In the genomic region with DNA sequence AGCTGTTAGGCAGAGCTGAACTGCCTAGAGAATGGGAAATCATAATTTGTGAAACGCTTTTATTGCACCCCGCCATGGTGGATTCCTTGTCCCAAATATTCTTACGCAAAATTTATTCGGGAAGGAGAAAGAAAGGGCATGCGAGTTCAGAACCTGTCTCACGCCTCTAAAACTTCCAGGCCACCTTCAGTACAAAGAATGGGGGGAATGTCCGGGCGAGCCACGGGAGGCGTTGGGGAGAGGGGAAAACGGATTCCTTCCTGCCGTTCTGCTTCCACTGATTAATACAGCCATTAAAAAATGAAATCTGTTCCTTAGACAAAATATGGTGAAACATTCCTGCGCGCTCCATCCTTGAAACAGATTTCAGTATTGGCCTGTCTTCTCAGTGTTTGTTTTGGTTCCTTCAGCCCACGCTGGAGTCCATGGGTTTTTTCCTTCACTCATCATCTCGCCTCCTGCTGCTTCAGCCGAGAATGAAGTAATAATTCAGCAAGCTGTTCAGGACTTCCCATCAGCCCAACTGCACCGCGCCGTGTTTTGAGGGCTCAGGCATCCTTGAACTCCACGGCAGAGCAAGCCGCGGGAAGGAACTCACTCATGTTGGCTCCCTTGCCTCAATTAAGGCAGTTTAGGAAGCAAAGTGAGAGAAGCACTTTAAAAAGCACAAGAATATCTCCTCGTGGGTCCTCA, we compare ENCODE assay signal across 13 cellular contexts. TPM values are rescaled to one million over a fixed set of nuclear protein-coding genes. Genes with fewer than 3 reads are reported as not detected.
DNase-seq lines count a peak whose midpoint lies in the region; ATAC-seq and TF ChIP-seq lines count a peak whose summit lies in the region.
"Had no signal": no experiment of that assay in that cellular context is flagged by ENCODE, and none has a peak within 500 bp of the region (broad histone marks: within the 10 kb centered on the region; RNA-seq: fewer than 3 reads in every experiment).

No MANE protein-coding gene starts in this region.

- H3K79me1 ChIP-seq in IMR-90 (ENCODE audit: low read depth in 1 of 2, low read length in 2 of 2) = no peaks in the 10 kb centered on the region

- CTCF ChIA-PET in IMR-90 (lab: Yijun Ruan, JAX) = interaction anchor here (1.3 to 1.4 kb wide), 2 partner anchors 18 to 1053 kb away, joined by 3 to 7 read pairs; no protein-coding TSS in a partner anchor

- in situ Hi-C loops in IMR-90 (cut with MboI; ENCODE audit: low sequenced_read_pairs) = loop anchor here (25.0 kb wide), 1 partner anchor 912 kb away; no protein-coding TSS in a partner anchor

- H2AK9ac ChIP-seq in IMR-90 (replicated peaks; ENCODE audit: low read depth, low read length, poor library complexity) = no peak overlapping the region

- WGBS in IMR-90 (ENCODE audit: extremely low coverage in 2 of 2, insufficient read length in 1 of 2), 2 experiments = 71% methylated on average over 10 of the region's 24 CpGs; no CpG with 5 or more reads in 1 of the 2 experiments
- WGBS in mesodermal cell (ENCODE audit: insufficient coverage in 2 of 2), 2 experiments = 90 to 91% methylated on average over 12 to 20 of the region's 24 CpGs
- WGBS in testis, 2 donors = 23 to 27% methylated on average over 24 of the region's 24 CpGs

- no peak overlapping the region for H3K27ac Mint-ChIP-seq in progenitor cell of endocrine pancreas
- H3K27ac Mint-ChIP-seq in effector memory CD8-positive, alpha-beta T cell = no peak overlapping the region
- H3K27ac Mint-ChIP-seq in naive thymus-derived CD8-positive, alpha-beta T cell = peak overlapping the region in 1 of 10 donors; percentile 14
- H3K27ac Mint-ChIP-seq: dendritic cell treated with granulocyte-macrophage colony-stimulating factor and Interleukin-4, amounts not matched to agents 40 ng/mL and 50 ng/mL, for 4 days; naive B cell had no signal

- no peak for TF ChIP-seq RAD21 in IMR-90 (IDR thresholded peaks at IDR 0.05; ENCODE audit: low read length)

- no peak overlapping the region for H2BK15ac ChIP-seq in IMR-90 (ENCODE audit: low read depth, low read length)

- H3K9me3 Mint-ChIP-seq in progenitor cell of endocrine pancreas (ENCODE audit: low read depth) = peaks cover 5% of the 10 kb centered on the region
- H3K9me3 Mint-ChIP-seq in effector memory CD8-positive, alpha-beta T cell = no peaks in the 10 kb centered on the region
- peaks cover 0 to 4% (median 0%) of the 10 kb centered on the region in 9 donors for H3K9me3 Mint-ChIP-seq in naive thymus-derived CD8-positive, alpha-beta T cell
- H3K9me3 Mint-ChIP-seq: dendritic cell treated with granulocyte-macrophage colony-stimulating factor and Interleukin-4, amounts not matched to agents 40 ng/mL and 50 ng/mL, for 4 days had no signal

- H3K36me3 ChIP-seq in IMR-90 (ENCODE audit: control insufficient read depth, insufficient read depth, low read length) (no peaks in the 10 kb centered on the region), mesodermal cell (ENCODE audit: control insufficient read depth, insufficient read depth, low read length) (no peaks in the 10 kb centered on the region), testis (ENCODE audit: low read depth, missing control alignments) (no peaks in the 10 kb centered on the region)

- intact Hi-C loops in IMR-90 (cut with micrococcal nuclease) (loop anchor here (1.0 to 10.0 kb wide), 5 partner anchors 810 to 1304 kb away; no protein-coding TSS in a partner anchor), testis (cut with DNase I; ENCODE audit: low total_unique reads) (loop anchor here (10.0 kb wide), 1 partner anchor 804 kb away; no protein-coding TSS in a partner anchor)

- peak; percentile 23 for DNase-seq in IMR-90
- peak; percentile 94 for DNase-seq in choroid plexus epithelial cell (ENCODE audit: low read depth)
- peak; percentile 59 for DNase-seq in testis
- no peak for DNase-seq in progenitor cell of endocrine pancreas (ENCODE audit: low spot score, unreplicated experiment)
- DNase-seq in effector memory CD8-positive, alpha-beta T cell = no peak
- no peak for DNase-seq in naive thymus-derived CD8-positive, alpha-beta T cell
- DNase-seq: activated CD4-positive, alpha-beta T cell treated with anti-CD3 and anti-CD28 coated beads for 1 hour; activated effector memory CD4-positive, alpha-beta T cell treated with Interleukin-2 at 50 U/mL for 16 hours; Karpas-422; naive B cell had no signal

- H4K91ac ChIP-seq in IMR-90 (ENCODE audit: insufficient read depth, low read depth, low read length) = no peak overlapping the region

- H3K4me1 Mint-ChIP-seq in progenitor cell of endocrine pancreas (ENCODE audit: low read depth) = peaks cover 23% of the 10 kb centered on the region
- H3K4me1 Mint-ChIP-seq in effector memory CD8-positive, alpha-beta T cell (ENCODE audit: low read depth in 2 of 2) = peaks cover 4 to 8% of the 10 kb centered on the region in 2 donors
- peaks cover 0 to 5% (median 1%) of the 10 kb centered on the region in 4 donors for H3K4me1 Mint-ChIP-seq in naive thymus-derived CD8-positive, alpha-beta T cell

- no peak overlapping the region for H3K14ac ChIP-seq in IMR-90 (replicated peaks; ENCODE audit: low read depth, low read length)

- no peak overlapping the region for H2BK20ac ChIP-seq in IMR-90 (ENCODE audit: low read depth, low read length)

- H2BK5ac ChIP-seq in IMR-90 (ENCODE audit: low read depth, low read length, poor library complexity, severe bottlenecking) = no peak overlapping the region

- no peak overlapping the region for H3K56ac ChIP-seq in IMR-90 (ENCODE audit: extremely low read depth, insufficient read depth, low read length)

- ATAC-seq in IMR-90 (ENCODE audit: low read depth) = peak; percentile 35
- no peak for ATAC-seq in effector memory CD8-positive, alpha-beta T cell (replicated peaks)
- no peak for ATAC-seq in HG02798 (IDR thresholded peaks at IDR 0.05; ENCODE audit: poor library complexity, unreplicated experiment)
- no peak for ATAC-seq in naive thymus-derived CD8-positive, alpha-beta T cell

- H2BK120ac ChIP-seq in IMR-90 (ENCODE audit: low read depth, low read length) = no peak overlapping the region

- peaks cover 5% of the 10 kb centered on the region; the same call in 1 of the 2 replicates for H3K4me1 ChIP-seq in IMR-90 (ENCODE audit: control insufficient read depth, insufficient read depth, low read length)
- H3K4me1 ChIP-seq in mesodermal cell (ENCODE audit: control insufficient read depth, insufficient read depth, low read length, poor library complexity, severe bottlenecking) = peaks cover 6% of the 10 kb centered on the region
- H3K4me1 ChIP-seq in testis = peaks cover 14% of the 10 kb centered on the region

- TF ChIP-seq POLR2A in IMR-90 (IDR thresholded peaks at IDR 0.05; ENCODE audit: low read depth, low read length) (no peak), testis (IDR thresholded peaks at IDR 0.05) (no peak)

- no peak overlapping the region; the same call in 1 of the 2 replicates for H3K18ac ChIP-seq in IMR-90 (ENCODE audit: low read depth, low read length)

- no peak overlapping the region for H4K8ac ChIP-seq in IMR-90 (ENCODE audit: low read depth in 2 of 2, low read length in 2 of 2)

- POLR2A ChIA-PET in IMR-90 (lab: Charles Lee; ENCODE audit: unreplicated experiment) = no interaction called here
- POLR2A ChIA-PET in naive thymus-derived CD8-positive, alpha-beta T cell (lab: Charles Lee) = interaction anchor here (0.5 kb wide), 1 partner anchor 25 kb away, joined by 3 read pairs; no protein-coding TSS in a partner anchor

- TF ChIP-seq CTCF in IMR-90 (conservative IDR thresholded peaks at IDR 0.05; ENCODE audit: low read depth, low read length) (no peak), choroid plexus epithelial cell (conservative IDR thresholded peaks at IDR 0.05; ENCODE audit: low read depth, low read length) (peak; percentile 14), testis (IDR thresholded peaks at IDR 0.05) (no peak), progenitor cell of endocrine pancreas (IDR thresholded peaks at IDR 0.05; ENCODE audit: unreplicated experiment) (no peak)

- H3K27ac ChIP-seq in IMR-90 (ENCODE audit: insufficient read depth, low read length) (no peak overlapping the region), mesodermal cell (ENCODE audit: low read depth, low read length, severe bottlenecking) (peak overlapping the region; percentile 10), testis (peak overlapping the region in 1 of 2 donors; percentile 40)

- no peak overlapping the region for H3K4ac ChIP-seq in IMR-90 (ENCODE audit: low read depth, low read length)

- BruUV-seq in IMR-90 (replicated peaks; lab: Mats Ljungman, UMichigan) = no TSS peak

- no peak overlapping the region; the same call in 1 of the 2 replicates for H3K23ac ChIP-seq in IMR-90 (ENCODE audit: low read depth, low read length)

- H3K9me3 ChIP-seq in IMR-90 (ENCODE audit: control insufficient read depth, insufficient read depth, low read length) = no peaks in the 10 kb centered on the region
- peaks cover 12% of the 10 kb centered on the region for H3K9me3 ChIP-seq in mesodermal cell (ENCODE audit: control insufficient read depth, low read length)
- H3K9me3 ChIP-seq in testis = no peaks in the 10 kb centered on the region

- no peak overlapping the region for H3K4me3 Mint-ChIP-seq in progenitor cell of endocrine pancreas (ENCODE audit: low read depth)
- H3K4me3 Mint-ChIP-seq in effector memory CD8-positive, alpha-beta T cell = no peak overlapping the region
- H3K4me3 Mint-ChIP-seq in naive thymus-derived CD8-positive, alpha-beta T cell = no peak overlapping the region
- H3K4me3 Mint-ChIP-seq: dendritic cell treated with granulocyte-macrophage colony-stimulating factor and Interleukin-4, amounts not matched to agents 40 ng/mL and 50 ng/mL, for 4 days; naive B cell had no signal

- H3K27me3 ChIP-seq in IMR-90 (ENCODE audit: control insufficient read depth, insufficient read depth, low read length) (0 out of 2 replicates have a peak, but pooled peaks cover 2% of the 10 kb centered on the region), testis (no peaks in the 10 kb centered on the region)

- H3K4me2 ChIP-seq in IMR-90 (ENCODE audit: low read depth, low read length) = no peak overlapping the region

- peak overlapping the region; percentile 4 for H2AFZ ChIP-seq in IMR-90 (replicated peaks; ENCODE audit: low read length, poor library complexity)

- dilution Hi-C loops in IMR-90 (cut with HindIII; ENCODE audit: low sequenced_read_pairs, unreplicated experiment) = no loop called here

- no peaks in the 10 kb centered on the region; the same call in 1 of the 2 replicates for H3K9me1 ChIP-seq in IMR-90 (ENCODE audit: insufficient read depth, low read length)

- no peaks in the 10 kb centered on the region for H4K20me1 ChIP-seq in IMR-90 (ENCODE audit: insufficient read depth, low read length)

- H3K27me3 Mint-ChIP-seq in progenitor cell of endocrine pancreas = no peaks in the 10 kb centered on the region
- H3K27me3 Mint-ChIP-seq in effector memory CD8-positive, alpha-beta T cell = peaks cover 20 to 46% of the 10 kb centered on the region in 2 donors
- peaks cover 5 to 35% (median 18%) of the 10 kb centered on the region in 5 donors for H3K27me3 Mint-ChIP-seq in naive thymus-derived CD8-positive, alpha-beta T cell

- no peak overlapping the region for H3K9ac ChIP-seq in IMR-90 (ENCODE audit: low read depth, low read length)

- no peak overlapping the region for H2AK5ac ChIP-seq in IMR-90 (ENCODE audit: low read depth, low read length)

- peaks cover 7% of the 10 kb centered on the region for H3K36me3 Mint-ChIP-seq in progenitor cell of endocrine pancreas (ENCODE audit: insufficient read depth)
- no peaks in the 10 kb centered on the region for H3K36me3 Mint-ChIP-seq in effector memory CD8-positive, alpha-beta T cell (ENCODE audit: insufficient read depth)
- H3K36me3 Mint-ChIP-seq in naive thymus-derived CD8-positive, alpha-beta T cell = no peaks in the 10 kb centered on the region
- H3K36me3 Mint-ChIP-seq: naive B cell had no signal

- no peak overlapping the region for H4K5ac ChIP-seq in IMR-90 (ENCODE audit: low read depth, low read length)

- no peak overlapping the region for H3K4me3 ChIP-seq in IMR-90 (ENCODE audit: insufficient read depth, low read depth, low read length)
- peak overlapping the region; percentile 48 for H3K4me3 ChIP-seq in choroid plexus epithelial cell (ENCODE audit: low read depth, low read length)
- no peak overlapping the region for H3K4me3 ChIP-seq in mesodermal cell (ENCODE audit: extremely low read depth, insufficient read depth, low read length, poor library complexity, severe bottlenecking)
- peak overlapping the region in 1 of 2 donors; percentile 5 for H3K4me3 ChIP-seq in testis

RNA-seq across cellular contexts. Expression of a gene that starts 47.7 kb away (rescaled TPM):
- total RNA-seq in IMR-90 (2012; rRNA removed) (48.9 and 70.8 TPM in 2 replicates), testis (100 to 1,000 TPM in 1 of 2 donors, 10 to 100 TPM in 1; 99.0 to 160 TPM), progenitor cell of endocrine pancreas (20.2 and 20.5 TPM in 2 replicates)
- polyA plus RNA-seq in IMR-90 (2012; rRNA removed) (32.9 and 38.9 TPM in 2 replicates), testis (ENCODE audit: insufficient read depth, low read depth, low replicate concordance) (398 TPM)
- polyA plus RNA-seq in IMR-90 (2012; cell fraction: cytosol; rRNA removed) = 6.7 and 14.3 TPM in 2 replicates
- 0.98 and 6.9 TPM in 2 replicates for polyA plus RNA-seq in IMR-90 (2012; cell fraction: nucleus; rRNA removed; ENCODE audit: low replicate concordance)
- polyA plus RNA-seq in mesodermal cell (2013, experiment 1 of 2) = 53.8 TPM
- polyA plus RNA-seq in mesodermal cell (2013, experiment 2 of 2) = 77.7 TPM
- total RNA-seq in naive thymus-derived CD8-positive, alpha-beta T cell = 1 to 10 TPM; 1.1 to 3.2 TPM
- polyA plus RNA-seq in naive thymus-derived CD8-positive, alpha-beta T cell = 1 to 10 TPM; 1.9 to 2.7 (median 2.2) TPM

Comparison
In these comparisons a context has a peak if more than half of its experiments do, and no peak if none do; other contexts are left out.
1. DNase-seq: peak in IMR-90 (single experiment), choroid plexus epithelial cell (single experiment) and testis (single experiment); none in progenitor cell of endocrine pancreas (single experiment), effector memory CD8-positive, alpha-beta T cell (0 of 3) and naive thymus-derived CD8-positive, alpha-beta T cell (0 of 10).